ENCODE assay signal across 1 cellular context in the genomic region with DNA sequence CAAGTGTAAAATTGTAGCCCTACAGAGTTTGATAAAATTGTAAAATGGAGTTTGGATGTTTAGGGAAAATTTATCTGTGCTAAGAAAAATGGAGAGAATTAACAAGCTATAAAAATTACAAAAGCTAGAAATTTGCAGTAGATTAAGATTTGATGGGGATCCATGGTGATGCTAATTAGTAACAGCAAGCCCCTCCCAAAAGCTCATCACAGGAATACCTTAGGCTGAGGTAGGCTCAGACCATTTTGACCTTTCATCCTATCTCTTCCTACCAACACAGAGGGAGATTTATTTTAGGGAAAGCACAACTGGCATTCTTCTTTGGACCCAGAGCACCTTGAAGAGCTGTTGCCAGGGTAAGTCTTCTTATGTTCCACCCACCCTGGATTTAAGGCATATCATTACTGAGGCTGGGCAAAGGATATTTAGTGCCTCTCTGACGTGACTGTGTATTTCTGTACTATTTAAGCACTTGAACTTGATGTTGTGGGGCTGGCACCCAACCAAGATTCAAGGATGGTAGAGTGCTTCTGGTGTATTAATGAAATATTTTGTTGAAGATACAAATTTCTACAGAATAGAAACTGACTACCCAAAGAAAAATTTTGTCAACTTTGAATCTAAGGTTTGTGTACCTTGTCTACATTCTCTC.
TF ChIP-seq lines count a peak whose summit lies in the region.

No MANE protein-coding gene starts in this region.

TF ChIP-seq in K562, 482 proteins besides CTCF, POLR2A, EP300 and RAD21:
- TF ChIP-seq, protein P1, sequence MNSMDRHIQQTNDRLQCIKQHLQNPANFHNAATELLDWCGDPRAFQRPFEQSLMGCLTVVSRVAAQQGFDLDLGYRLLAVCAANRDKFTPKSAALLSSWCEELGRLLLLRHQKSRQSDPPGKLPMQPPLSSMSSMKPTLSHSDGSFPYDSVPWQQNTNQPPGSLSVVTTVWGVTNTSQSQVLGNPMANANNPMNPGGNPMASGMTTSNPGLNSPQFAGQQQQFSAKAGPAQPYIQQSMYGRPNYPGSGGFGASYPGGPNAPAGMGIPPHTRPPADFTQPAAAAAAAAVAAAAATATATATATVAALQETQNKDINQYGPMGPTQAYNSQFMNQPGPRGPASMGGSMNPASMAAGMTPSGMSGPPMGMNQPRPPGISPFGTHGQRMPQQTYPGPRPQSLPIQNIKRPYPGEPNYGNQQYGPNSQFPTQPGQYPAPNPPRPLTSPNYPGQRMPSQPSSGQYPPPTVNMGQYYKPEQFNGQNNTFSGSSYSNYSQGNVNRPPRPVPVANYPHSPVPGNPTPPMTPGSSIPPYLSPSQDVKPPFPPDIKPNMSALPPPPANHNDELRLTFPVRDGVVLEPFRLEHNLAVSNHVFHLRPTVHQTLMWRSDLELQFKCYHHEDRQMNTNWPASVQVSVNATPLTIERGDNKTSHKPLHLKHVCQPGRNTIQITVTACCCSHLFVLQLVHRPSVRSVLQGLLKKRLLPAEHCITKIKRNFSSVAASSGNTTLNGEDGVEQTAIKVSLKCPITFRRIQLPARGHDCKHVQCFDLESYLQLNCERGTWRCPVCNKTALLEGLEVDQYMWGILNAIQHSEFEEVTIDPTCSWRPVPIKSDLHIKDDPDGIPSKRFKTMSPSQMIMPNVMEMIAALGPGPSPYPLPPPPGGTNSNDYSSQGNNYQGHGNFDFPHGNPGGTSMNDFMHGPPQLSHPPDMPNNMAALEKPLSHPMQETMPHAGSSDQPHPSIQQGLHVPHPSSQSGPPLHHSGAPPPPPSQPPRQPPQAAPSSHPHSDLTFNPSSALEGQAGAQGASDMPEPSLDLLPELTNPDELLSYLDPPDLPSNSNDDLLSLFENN (IDR thresholded peaks at IDR 0.05; ENCODE audit: low read depth in 2 of 2, low read length in 2 of 2): no peak
- TF ChIP-seq KLF10 (CRISPR knock-in tag; IDR thresholded peaks at IDR 0.05) (no peak), POLR2G (IDR thresholded peaks at IDR 0.05; ENCODE audit: low read depth, low read length) (no peak), FOXK1 (CRISPR knock-in tag; IDR thresholded peaks at IDR 0.05; ENCODE audit: borderline replicate concordance) (no peak)
